8 cellular contexts compared by ENCODE assay signal in genomic region chr5:69217732-69218568, GRCh38. TPM values are rescaled to one million over a fixed set of nuclear protein-coding genes. Genes with fewer than 3 reads are reported as not detected.
DNase-seq lines count a peak whose midpoint lies in the region; ATAC-seq and TF ChIP-seq lines count a peak whose summit lies in the region.

No MANE protein-coding gene starts in this region.

- H3K4me1 ChIP-seq in endocrine pancreas (ENCODE audit: control insufficient read depth, insufficient read depth, low read length) (no peaks in the 10 kb centered on the region), mesodermal cell (ENCODE audit: control insufficient read depth, insufficient read depth, low read length, poor library complexity, severe bottlenecking) (peaks cover 6% of the 10 kb centered on the region)

- DNase-seq in COR-L47 (lab: John Stamatoyannopoulos, UW) (peak; percentile 92), GM20000 (ENCODE audit: low spot score) (peak; percentile 91), HS-5 (ENCODE audit: low read depth) (peak; percentile 60), NOMO-1 (lab: John Stamatoyannopoulos, UW; ENCODE audit: unreplicated experiment in 2 of 2) (peak; percentile 90 to 93)
- DNase-seq in activated CD8-positive, alpha-beta memory T cell treated with anti-CD3 and anti-CD28 coated beads, Interleukin-2, amount 10 ng/mL, durations not matched to agents 7 days and 5 days: peak; percentile 93
- peak; percentile 64 to 67 for DNase-seq in stimulated activated CD8-positive, alpha-beta memory T cell treated with anti-CD3 and anti-CD28 coated beads, Interleukin-15, amount 100 ng/mL, for 4 hours (ENCODE audit: low read depth in 2 of 2)

- CTCF ChIA-PET in activated CD8-positive, alpha-beta memory T cell treated with anti-CD3 and anti-CD28 coated beads, Interleukin-2, amount 10 ng/mL, durations not matched to agents 7 days and 5 days (lab: Charles Lee): interaction anchor here (1.4 kb wide), 1 partner anchor 16 kb away, joined by 4 read pairs; the partner anchor contains the start of gene CDK7

- peak overlapping the region; percentile 92 for H3K9ac ChIP-seq in endocrine pancreas (ENCODE audit: control insufficient read depth, insufficient read depth, low read length)

- H3K4me1 Mint-ChIP-seq in activated CD8-positive, alpha-beta memory T cell treated with anti-CD3 and anti-CD28 coated beads, Interleukin-2, amount 10 ng/mL, durations not matched to agents 7 days and 5 days: peaks cover 19% of the 10 kb centered on the region

- peak overlapping the region; percentile 97 for H3K27ac Mint-ChIP-seq in activated CD8-positive, alpha-beta memory T cell treated with anti-CD3 and anti-CD28 coated beads, Interleukin-2, amount 10 ng/mL, durations not matched to agents 7 days and 5 days

- H3K36me3 ChIP-seq in endocrine pancreas (ENCODE audit: control insufficient read depth, insufficient read depth, low read length) (no peaks in the 10 kb centered on the region), mesodermal cell (ENCODE audit: control insufficient read depth, insufficient read depth, low read length) (peaks cover 16% of the 10 kb centered on the region)

- TF ChIP-seq CTCF in GM20000 (IDR thresholded peaks at IDR 0.05; ENCODE audit: extremely low read depth, missing control alignments): no peak

- peak overlapping the region; percentile 76 for H3K27ac ChIP-seq in mesodermal cell (ENCODE audit: low read depth, low read length, severe bottlenecking)

- H3K4me3 ChIP-seq in endocrine pancreas (ENCODE audit: control insufficient read depth, insufficient read depth, low read length): peak overlapping the region; percentile 78
- H3K4me3 ChIP-seq in mesodermal cell (ENCODE audit: extremely low read depth, insufficient read depth, low read length, poor library complexity, severe bottlenecking): peak overlapping the region; percentile 85

- no peaks in the 10 kb centered on the region for H3K27me3 Mint-ChIP-seq in activated CD8-positive, alpha-beta memory T cell treated with anti-CD3 and anti-CD28 coated beads, Interleukin-2, amount 10 ng/mL, durations not matched to agents 7 days and 5 days

- H3K4me3 Mint-ChIP-seq in activated CD8-positive, alpha-beta memory T cell treated with anti-CD3 and anti-CD28 coated beads, Interleukin-2, amount 10 ng/mL, durations not matched to agents 7 days and 5 days: peak overlapping the region; percentile 98

- no peaks in the 10 kb centered on the region for H3K9me3 Mint-ChIP-seq in activated CD8-positive, alpha-beta memory T cell treated with anti-CD3 and anti-CD28 coated beads, Interleukin-2, amount 10 ng/mL, durations not matched to agents 7 days and 5 days (ENCODE audit: low read depth)

- WGBS in mesodermal cell (ENCODE audit: insufficient coverage in 2 of 2), 2 experiments: 0% methylated on average over 42 to 51 of the region's 65 CpGs

- H3K9me3 ChIP-seq in endocrine pancreas (ENCODE audit: control insufficient read depth, low read length): no peaks in the 10 kb centered on the region
- peaks cover 9% of the 10 kb centered on the region for H3K9me3 ChIP-seq in mesodermal cell (ENCODE audit: control insufficient read depth, low read length)

- peak; percentile 91 for ATAC-seq in activated CD8-positive, alpha-beta memory T cell treated with anti-CD3 and anti-CD28 coated beads, Interleukin-2, amount 10 ng/mL, durations not matched to agents 7 days and 5 days

- peaks cover 15% of the 10 kb centered on the region for H3K36me3 Mint-ChIP-seq in activated CD8-positive, alpha-beta memory T cell treated with anti-CD3 and anti-CD28 coated beads, Interleukin-2, amount 10 ng/mL, durations not matched to agents 7 days and 5 days

- H3K27me3 ChIP-seq in endocrine pancreas (ENCODE audit: control insufficient read depth, insufficient read depth, low read length): no peaks in the 10 kb centered on the region

RNA-seq across cellular contexts. Expression of gene CDK7, which starts 16.7 kb away (rescaled TPM):
- 10 to 100 TPM; 27.5 to 29.1 TPM for total RNA-seq in activated CD8-positive, alpha-beta memory T cell treated with anti-CD3 and anti-CD28 coated beads, Interleukin-2, amount 10 ng/mL, durations not matched to agents 7 days and 5 days
- 35.6 TPM for polyA plus RNA-seq in mesodermal cell (2013, experiment 1 of 2)
- polyA plus RNA-seq in mesodermal cell (2013, experiment 2 of 2): 44.4 TPM

RNA-seq across cellular contexts. Expression of gene CENPH, which starts 28.6 kb away (rescaled TPM):
- 10 to 100 TPM; 50.2 to 55.5 TPM for total RNA-seq in activated CD8-positive, alpha-beta memory T cell treated with anti-CD3 and anti-CD28 coated beads, Interleukin-2, amount 10 ng/mL, durations not matched to agents 7 days and 5 days
- polyA plus RNA-seq in mesodermal cell (2013, experiment 1 of 2): 52.4 TPM
- 69.8 TPM for polyA plus RNA-seq in mesodermal cell (2013, experiment 2 of 2)

RNA-seq across cellular contexts. Expression of gene CCNB1, which starts 51.0 kb away (rescaled TPM):
- 100 to 1,000 TPM; 171 to 206 TPM for total RNA-seq in activated CD8-positive, alpha-beta memory T cell treated with anti-CD3 and anti-CD28 coated beads, Interleukin-2, amount 10 ng/mL, durations not matched to agents 7 days and 5 days
- polyA plus RNA-seq in mesodermal cell (2013, experiment 1 of 2): 232 TPM
- polyA plus RNA-seq in mesodermal cell (2013, experiment 2 of 2): 263 TPM

Comparison
In these comparisons a context has a peak if more than half of its experiments do, and no peak if none do; other contexts are left out.
1. Peak in every context shown above with its lines: DNase-seq, ATAC-seq, H3K4me3 ChIP-seq and H3K27ac ChIP-seq.